ENCODE assay signal across 8 cellular contexts in the genomic region with DNA sequence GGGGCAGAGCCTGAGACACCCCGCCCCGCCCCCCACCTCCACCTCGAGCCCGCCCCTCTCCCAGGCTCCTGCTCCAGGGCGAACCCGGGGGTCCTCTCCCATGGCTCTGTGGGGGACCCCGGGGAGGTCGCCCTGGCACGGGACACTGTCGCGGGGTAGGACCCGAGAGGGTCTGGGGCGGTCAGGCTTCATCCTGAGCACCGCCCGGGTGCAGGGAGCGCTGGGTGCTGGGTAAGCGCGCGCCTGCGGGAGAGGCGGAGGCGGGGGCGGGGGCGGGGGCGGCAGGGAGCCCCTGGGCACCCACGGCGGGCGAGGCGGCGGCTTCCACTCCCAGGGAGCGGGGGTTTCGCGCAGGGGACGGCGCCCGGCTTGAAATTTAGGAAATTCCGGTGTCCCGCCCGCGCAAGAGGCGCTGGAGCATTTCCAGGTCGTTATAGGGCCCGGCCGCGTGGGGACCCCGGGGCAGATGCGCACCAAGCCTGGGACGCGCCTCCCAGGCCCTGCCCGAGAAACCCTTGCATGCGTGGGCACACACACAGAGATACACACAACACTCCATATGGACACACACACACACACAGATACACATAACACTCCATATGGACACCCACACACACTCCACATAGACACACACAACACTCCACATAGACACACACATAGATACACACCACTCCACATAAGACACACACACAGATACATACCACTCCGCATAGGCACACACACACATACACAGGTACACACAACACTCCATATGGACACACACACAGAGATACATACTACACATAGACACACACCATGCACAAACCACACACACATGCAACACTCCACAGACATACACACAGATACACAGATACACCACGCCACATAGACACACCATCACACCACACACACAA. TPM values are rescaled to one million over a fixed set of nuclear protein-coding genes. Genes with fewer than 3 reads are reported as not detected.
DNase-seq lines count a peak whose midpoint lies in the region; ATAC-seq and TF ChIP-seq lines count a peak whose summit lies in the region.

No MANE protein-coding gene starts in this region.

- H4K20me1 ChIP-seq in BLaER1 = peaks cover 3% of the 10 kb centered on the region; the same call in 1 of the 2 replicates

- peak overlapping the region; percentile 46 for H3K4me2 ChIP-seq in BLaER1

- WGBS in right cardiac atrium = 8% methylated on average over 53 of the region's 53 CpGs
- 17 to 33% methylated on average over 11 to 15 of the region's 53 CpGs for WGBS in thyroid gland, 2 donors

- H3K27me3 ChIP-seq in BLaER1 (no peaks in the 10 kb centered on the region), right cardiac atrium (ENCODE audit: control insufficient read depth, insufficient read depth) (no peaks in the 10 kb centered on the region), thyroid gland (no peaks in the 10 kb centered on the region)

- H3K27ac ChIP-seq in BLaER1 (no peak overlapping the region), right cardiac atrium (ENCODE audit: low read length) (no peak overlapping the region), thyroid gland (no peak overlapping the region)

- H3K9me3 ChIP-seq in BLaER1 (peaks cover 45% of the 10 kb centered on the region), right cardiac atrium (ENCODE audit: control insufficient read depth, low read length) (peaks cover 4% of the 10 kb centered on the region), thyroid gland (no peaks in the 10 kb centered on the region)

- H3K4me1 ChIP-seq in BLaER1 (peaks cover 47% of the 10 kb centered on the region), right cardiac atrium (ENCODE audit: control insufficient read depth, insufficient read depth, low read length) (no peaks in the 10 kb centered on the region), thyroid gland (peaks cover 5 to 16% of the 10 kb centered on the region in 2 donors)

- ATAC-seq in HG03095 (IDR thresholded peaks at IDR 0.05; ENCODE audit: unreplicated experiment) (peak; percentile 27), right cardiac atrium (peak; percentile 71 to 79), HG02610 (IDR thresholded peaks at IDR 0.05; ENCODE audit: unreplicated experiment) (no peak)

- no peak for TF ChIP-seq POLR2A in thyroid gland (IDR thresholded peaks at IDR 0.05)

- H3K4me3 ChIP-seq in BLaER1 = peak overlapping the region; percentile 54
- H3K4me3 ChIP-seq in right cardiac atrium (ENCODE audit: low read length) = peak overlapping the region; percentile 31
- H3K4me3 ChIP-seq in thyroid gland (replicated peaks in 1 of 3) = peak overlapping the region in 1 of 3 donors; percentile 26

- no peaks in the 10 kb centered on the region for H3K36me3 ChIP-seq in BLaER1
- no peaks in the 10 kb centered on the region for H3K36me3 ChIP-seq in thyroid gland

- no peak overlapping the region for H3K9ac ChIP-seq in BLaER1

- no peak for TF ChIP-seq CTCF in thyroid gland (IDR thresholded peaks at IDR 0.05)

- intact Hi-C loops in right cardiac atrium (cut with DNase I) = loop anchor here in 1 of 4 donors (10.0 kb wide), 1 partner anchor 296 kb away; no protein-coding TSS in a partner anchor
- intact Hi-C loops in thyroid gland (cut with DNase I) = loop anchor here (10.0 kb wide), 1 partner anchor 306 kb away; the partner anchor contains the start of gene POFUT2

- DNase-seq in activated CD8-positive, alpha-beta memory T cell treated with anti-CD3 and anti-CD28 coated beads, Interleukin-2, amount 50 U/mL, for 24 hours (ENCODE audit: extremely low read depth) = peak; percentile 8
- DNase-seq in right cardiac atrium (peak; percentile 38 to 77 (median 76)), NCI-H2107 treated with DMSO at 0.1 percent for 48 hours (lab: John Stamatoyannopoulos, UW; ENCODE audit: unreplicated experiment) (no peak), thyroid gland (no peak)
- DNase-seq in stimulated activated CD4-positive, alpha-beta T cell treated with anti-CD3 and anti-CD28 coated beads, Interleukin-4, amount 100 ng/mL, for 48 hours (ENCODE audit: low read depth in 2 of 2) = peak; percentile 50

RNA-seq across cellular contexts. Expression of gene SLC19A1, which starts 48.7 kb away (rescaled TPM):
- total RNA-seq in right cardiac atrium (1 to 10 TPM; 2.3 to 5.0 (median 3.8) TPM), thyroid gland (10 to 100 TPM in 3 of 4 donors, 1 to 10 TPM in 1; 7.6 to 15.5 (median 12.2) TPM)
- polyA plus RNA-seq in right cardiac atrium = 3.9 TPM

RNA-seq across cellular contexts. Expression of gene PCBP3, which starts 52.6 kb away (rescaled TPM):
- total RNA-seq in right cardiac atrium = 1 to 10 TPM; 1.2 to 4.9 (median 3.9) TPM
- polyA plus RNA-seq in right cardiac atrium = 1.6 TPM
- total RNA-seq in thyroid gland = under 1 TPM in 3 of 4 donors, not detected in 1; 0.33 to 0.98 (median 0.54) TPM

Comparison
In these comparisons a context has a peak if more than half of its experiments do, and no peak if none do; other contexts are left out.
1. DNase-seq: peak in activated CD8-positive, alpha-beta memory T cell treated with anti-CD3 and anti-CD28 coated beads, Interleukin-2, amount 50 U/mL, for 24 hours (single experiment), right cardiac atrium (3 of 3) and stimulated activated CD4-positive, alpha-beta T cell treated with anti-CD3 and anti-CD28 coated beads, Interleukin-4, amount 100 ng/mL, for 48 hours (2 of 2); none in NCI-H2107 treated with DMSO at 0.1 percent for 48 hours (single experiment) and thyroid gland (0 of 2).